Comparison of ENCODE assay signal across 8 cellular contexts in genomic region chr3:139534444-139534812, GRCh38. TPM values are rescaled to one million over a fixed set of nuclear protein-coding genes. Genes with fewer than 3 reads are reported as not detected.
DNase-seq lines count a peak whose midpoint lies in the region; ATAC-seq and TF ChIP-seq lines count a peak whose summit lies in the region.

No MANE protein-coding gene starts in this region.

- peaks cover 9 to 17% (median 12%) of the 10 kb centered on the region in 11 experiments for H3K27me3 ChIP-seq in BLaER1 treated with 17β-estradiol and CSF1 and Interleukin-3, amounts not matched to agents 10 nM and 100 nM
- H3K27me3 ChIP-seq in esophagus (ENCODE audit: control insufficient read depth in 1 of 2, insufficient read depth in 2 of 2, low read length in 2 of 2): no peaks in the 10 kb centered on the region
- H3K27me3 ChIP-seq in sigmoid colon: no peaks in the 10 kb centered on the region

- intact Hi-C loops in sigmoid colon (cut with DNase I): loop anchor here (10.0 kb wide), 1 partner anchor 140 kb away; the partner anchor contains the start of gene NMNAT3

- TF ChIP-seq EP300 in sigmoid colon (IDR thresholded peaks at IDR 0.05): no peak

- H3K9me3 ChIP-seq in BLaER1 treated with 17β-estradiol and CSF1 and Interleukin-3, amounts not matched to agents 10 nM and 100 nM (replicated peaks in 1 of 11): no peaks in the 10 kb centered on the region
- H3K9me3 ChIP-seq in esophagus (ENCODE audit: control insufficient read depth in 2 of 2, insufficient read depth in 1 of 2, low read depth in 1 of 2, low read length in 1 of 2) (no peaks in the 10 kb centered on the region), sigmoid colon (no peaks in the 10 kb centered on the region)

- H3K4me2 ChIP-seq in BLaER1 treated with 17β-estradiol and CSF1 and Interleukin-3, amounts not matched to agents 10 nM and 100 nM: peak overlapping the region in 9 of 11 experiments; percentile 15 to 71 (median 43); a peak in 17 of 22 replicates

- WGBS in esophagus, 2 donors: 41 to 62% methylated on average over 1 of the region's 1 CpG
- 80 to 83% methylated on average over 1 of the region's 1 CpG for WGBS in sigmoid colon, 2 donors

- 0 out of 22 replicates have a peak overlapping the region, but pooled peaks of 1 of the 11 experiments have one; percentile 26 for H3K9ac ChIP-seq in BLaER1 treated with 17β-estradiol and CSF1 and Interleukin-3, amounts not matched to agents 10 nM and 100 nM

- no peak for TF ChIP-seq POLR2A in sigmoid colon (IDR thresholded peaks at IDR 0.05)
- TF ChIP-seq POLR2A in erythroblast (IDR thresholded peaks at IDR 0.05; ENCODE audit: low read length): no peak

- H3K36me3 ChIP-seq in BLaER1 treated with 17β-estradiol and CSF1 and Interleukin-3, amounts not matched to agents 10 nM and 100 nM: no peaks in the 10 kb centered on the region
- no peaks in the 10 kb centered on the region for H3K36me3 ChIP-seq in esophagus (ENCODE audit: control insufficient read depth in 2 of 2, insufficient read depth in 2 of 2, low read length in 1 of 2)
- H3K36me3 ChIP-seq in sigmoid colon: no peaks in the 10 kb centered on the region

- no peak for TF ChIP-seq CTCF in sigmoid colon (IDR thresholded peaks at IDR 0.05)

- H3K4me3 ChIP-seq in BLaER1 treated with 17β-estradiol and CSF1 and Interleukin-3, amounts not matched to agents 10 nM and 100 nM: no peak overlapping the region
- H3K4me3 ChIP-seq in esophagus (ENCODE audit: low read depth in 1 of 2, low read length in 2 of 2) (no peak overlapping the region), sigmoid colon (no peak overlapping the region)

- H3K4me1 ChIP-seq in BLaER1 treated with 17β-estradiol and CSF1 and Interleukin-3, amounts not matched to agents 10 nM and 100 nM: peaks cover 0 to 31% (median 25%) of the 10 kb centered on the region in 10 experiments; a peak in 16 of 20 replicates
- H3K4me1 ChIP-seq in esophagus (ENCODE audit: control insufficient read depth in 2 of 2, insufficient read depth in 2 of 2, low read length in 1 of 2): peaks cover 7 to 19% of the 10 kb centered on the region in 2 donors
- peaks cover 0 to 48% (median 40%) of the 10 kb centered on the region in 4 donors for H3K4me1 ChIP-seq in sigmoid colon

- DNase-seq in NCI-H2196 treated with DMSO at 0.1 percent for 48 hours (lab: John Stamatoyannopoulos, UW; ENCODE audit: unreplicated experiment) (peak; percentile 88), sigmoid colon (peak; percentile 80), erythroblast (lab: John Stamatoyannopoulos, UW) (no peak)
- no peak for DNase-seq in stimulated activated CD4-positive, alpha-beta T cell treated with anti-CD3 and anti-CD28 coated beads, Interleukin-15, amount 100 ng/mL, for 24 hours
- no peak for DNase-seq in stimulated activated CD4-positive, alpha-beta T cell treated with anti-CD3 and anti-CD28 coated beads, Interleukin-4, amount 100 ng/mL, for 1 hour

- ATAC-seq in HG02678 (IDR thresholded peaks at IDR 0.05; ENCODE audit: unreplicated experiment): peak; percentile 73

- H3K27ac ChIP-seq in BLaER1 treated with 17β-estradiol and CSF1 and Interleukin-3, amounts not matched to agents 10 nM and 100 nM: no peak overlapping the region
- H3K27ac ChIP-seq in esophagus (ENCODE audit: low read depth in 2 of 2, low read length in 1 of 2) (peak overlapping the region; percentile 76 to 87), sigmoid colon (peak overlapping the region; percentile 59 to 72 (median 66))

- H4K20me1 ChIP-seq in BLaER1 treated with 17β-estradiol and CSF1 and Interleukin-3, amounts not matched to agents 10 nM and 100 nM: no peaks in the 10 kb centered on the region

RNA-seq across cellular contexts. Expression of gene RBP1, which starts 5.1 kb away (rescaled TPM):
- polyA plus RNA-seq in esophagus (10 to 100 TPM; 26.8 to 27.9 TPM), sigmoid colon (10 to 100 TPM; 15.4 to 17.8 (median 16.8) TPM)
- 10 to 100 TPM in 3 of 4 donors, 1 to 10 TPM in 1; 7.5 to 32.7 (median 10.5) TPM for total RNA-seq in sigmoid colon

RNA-seq across cellular contexts. Expression of gene RBP2, which starts 58.1 kb away (rescaled TPM):
- under 1 TPM; 0.13 to 0.43 TPM for polyA plus RNA-seq in esophagus
- not detected for total RNA-seq in sigmoid colon
- polyA plus RNA-seq in sigmoid colon: 10 to 100 TPM in 1 of 3 donors, 1 to 10 TPM in 1, under 1 TPM in 1; 0.87 to 57.1 (median 6.0) TPM

Comparison
In these comparisons a context has a peak if more than half of its experiments do, and no peak if none do; other contexts are left out.
1. H3K27ac ChIP-seq: peak in esophagus (2 of 2) and sigmoid colon (4 of 4); none in BLaER1 treated with 17β-estradiol and CSF1 and Interleukin-3, amounts not matched to agents 10 nM and 100 nM (0 of 11).
2. DNase-seq: peak in NCI-H2196 treated with DMSO at 0.1 percent for 48 hours (single experiment) and sigmoid colon (single experiment); none in stimulated activated CD4-positive, alpha-beta T cell treated with anti-CD3 and anti-CD28 coated beads, Interleukin-15, amount 100 ng/mL, for 24 hours (single experiment), stimulated activated CD4-positive, alpha-beta T cell treated with anti-CD3 and anti-CD28 coated beads, Interleukin-4, amount 100 ng/mL, for 1 hour (single experiment) and erythroblast (0 of 2).